2 cellular contexts compared by ENCODE assay signal in the genomic region with DNA sequence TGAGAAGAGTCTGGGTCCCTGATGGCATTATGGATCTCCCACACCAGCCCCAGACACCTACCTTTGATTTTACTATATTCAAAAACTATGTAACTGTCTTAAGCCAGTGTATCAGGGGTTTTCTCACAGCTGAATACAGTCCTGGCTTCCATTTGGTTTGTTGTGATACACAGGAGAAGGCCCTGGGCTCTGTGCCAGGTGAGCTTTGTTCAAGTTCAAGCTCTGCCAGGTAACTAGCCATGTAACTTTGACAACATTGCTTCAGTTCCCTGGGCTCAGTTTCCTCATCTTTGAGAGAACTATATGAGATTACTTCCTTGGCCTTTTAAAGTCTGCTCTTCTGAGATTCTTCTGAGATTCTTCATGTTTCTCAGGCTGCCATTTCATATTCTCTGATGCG.
TF ChIP-seq lines count a peak whose summit lies in the region.

No MANE protein-coding gene starts in this region.

TF ChIP-seq in liver, 16 proteins besides CTCF, POLR2A, EP300 and RAD21:
- peak; percentile 55 to 65 for TF ChIP-seq HNF4A (conservative IDR thresholded peaks at IDR 0.05)
- no peak for TF ChIP-seq ATF3 (IDR thresholded peaks at IDR 0.05)

TF ChIP-seq in HepG2, 621 proteins besides CTCF, POLR2A, EP300 and RAD21:
- TF ChIP-seq ZNF558 (CRISPR knock-in tag; IDR thresholded peaks at IDR 0.05; ENCODE audit: borderline replicate concordance) = no peak
- TF ChIP-seq, protein P1, sequence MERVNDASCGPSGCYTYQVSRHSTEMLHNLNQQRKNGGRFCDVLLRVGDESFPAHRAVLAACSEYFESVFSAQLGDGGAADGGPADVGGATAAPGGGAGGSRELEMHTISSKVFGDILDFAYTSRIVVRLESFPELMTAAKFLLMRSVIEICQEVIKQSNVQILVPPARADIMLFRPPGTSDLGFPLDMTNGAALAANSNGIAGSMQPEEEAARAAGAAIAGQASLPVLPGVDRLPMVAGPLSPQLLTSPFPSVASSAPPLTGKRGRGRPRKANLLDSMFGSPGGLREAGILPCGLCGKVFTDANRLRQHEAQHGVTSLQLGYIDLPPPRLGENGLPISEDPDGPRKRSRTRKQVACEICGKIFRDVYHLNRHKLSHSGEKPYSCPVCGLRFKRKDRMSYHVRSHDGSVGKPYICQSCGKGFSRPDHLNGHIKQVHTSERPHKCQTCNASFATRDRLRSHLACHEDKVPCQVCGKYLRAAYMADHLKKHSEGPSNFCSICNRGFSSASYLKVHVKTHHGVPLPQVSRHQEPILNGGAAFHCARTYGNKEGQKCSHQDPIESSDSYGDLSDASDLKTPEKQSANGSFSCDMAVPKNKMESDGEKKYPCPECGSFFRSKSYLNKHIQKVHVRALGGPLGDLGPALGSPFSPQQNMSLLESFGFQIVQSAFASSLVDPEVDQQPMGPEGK (CRISPR knock-in tag; IDR thresholded peaks at IDR 0.05) = no peak
- no peak for TF ChIP-seq ZNF280D (CRISPR knock-in tag; IDR thresholded peaks at IDR 0.05)
- TF ChIP-seq, protein P2, sequence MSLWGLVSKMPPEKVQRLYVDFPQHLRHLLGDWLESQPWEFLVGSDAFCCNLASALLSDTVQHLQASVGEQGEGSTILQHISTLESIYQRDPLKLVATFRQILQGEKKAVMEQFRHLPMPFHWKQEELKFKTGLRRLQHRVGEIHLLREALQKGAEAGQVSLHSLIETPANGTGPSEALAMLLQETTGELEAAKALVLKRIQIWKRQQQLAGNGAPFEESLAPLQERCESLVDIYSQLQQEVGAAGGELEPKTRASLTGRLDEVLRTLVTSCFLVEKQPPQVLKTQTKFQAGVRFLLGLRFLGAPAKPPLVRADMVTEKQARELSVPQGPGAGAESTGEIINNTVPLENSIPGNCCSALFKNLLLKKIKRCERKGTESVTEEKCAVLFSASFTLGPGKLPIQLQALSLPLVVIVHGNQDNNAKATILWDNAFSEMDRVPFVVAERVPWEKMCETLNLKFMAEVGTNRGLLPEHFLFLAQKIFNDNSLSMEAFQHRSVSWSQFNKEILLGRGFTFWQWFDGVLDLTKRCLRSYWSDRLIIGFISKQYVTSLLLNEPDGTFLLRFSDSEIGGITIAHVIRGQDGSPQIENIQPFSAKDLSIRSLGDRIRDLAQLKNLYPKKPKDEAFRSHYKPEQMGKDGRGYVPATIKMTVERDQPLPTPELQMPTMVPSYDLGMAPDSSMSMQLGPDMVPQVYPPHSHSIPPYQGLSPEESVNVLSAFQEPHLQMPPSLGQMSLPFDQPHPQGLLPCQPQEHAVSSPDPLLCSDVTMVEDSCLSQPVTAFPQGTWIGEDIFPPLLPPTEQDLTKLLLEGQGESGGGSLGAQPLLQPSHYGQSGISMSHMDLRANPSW (CRISPR knock-in tag; IDR thresholded peaks at IDR 0.05; ENCODE audit: borderline replicate concordance) = no peak
- no peak for TF ChIP-seq FOXA1 (IDR thresholded peaks at IDR 0.05)
- no peak for TF ChIP-seq FOXA1 (CRISPR knock-in tag; IDR thresholded peaks at IDR 0.05)
- TF ChIP-seq ZNF501 (CRISPR knock-in tag; IDR thresholded peaks at IDR 0.05) = no peak
- TF ChIP-seq, protein P3, sequence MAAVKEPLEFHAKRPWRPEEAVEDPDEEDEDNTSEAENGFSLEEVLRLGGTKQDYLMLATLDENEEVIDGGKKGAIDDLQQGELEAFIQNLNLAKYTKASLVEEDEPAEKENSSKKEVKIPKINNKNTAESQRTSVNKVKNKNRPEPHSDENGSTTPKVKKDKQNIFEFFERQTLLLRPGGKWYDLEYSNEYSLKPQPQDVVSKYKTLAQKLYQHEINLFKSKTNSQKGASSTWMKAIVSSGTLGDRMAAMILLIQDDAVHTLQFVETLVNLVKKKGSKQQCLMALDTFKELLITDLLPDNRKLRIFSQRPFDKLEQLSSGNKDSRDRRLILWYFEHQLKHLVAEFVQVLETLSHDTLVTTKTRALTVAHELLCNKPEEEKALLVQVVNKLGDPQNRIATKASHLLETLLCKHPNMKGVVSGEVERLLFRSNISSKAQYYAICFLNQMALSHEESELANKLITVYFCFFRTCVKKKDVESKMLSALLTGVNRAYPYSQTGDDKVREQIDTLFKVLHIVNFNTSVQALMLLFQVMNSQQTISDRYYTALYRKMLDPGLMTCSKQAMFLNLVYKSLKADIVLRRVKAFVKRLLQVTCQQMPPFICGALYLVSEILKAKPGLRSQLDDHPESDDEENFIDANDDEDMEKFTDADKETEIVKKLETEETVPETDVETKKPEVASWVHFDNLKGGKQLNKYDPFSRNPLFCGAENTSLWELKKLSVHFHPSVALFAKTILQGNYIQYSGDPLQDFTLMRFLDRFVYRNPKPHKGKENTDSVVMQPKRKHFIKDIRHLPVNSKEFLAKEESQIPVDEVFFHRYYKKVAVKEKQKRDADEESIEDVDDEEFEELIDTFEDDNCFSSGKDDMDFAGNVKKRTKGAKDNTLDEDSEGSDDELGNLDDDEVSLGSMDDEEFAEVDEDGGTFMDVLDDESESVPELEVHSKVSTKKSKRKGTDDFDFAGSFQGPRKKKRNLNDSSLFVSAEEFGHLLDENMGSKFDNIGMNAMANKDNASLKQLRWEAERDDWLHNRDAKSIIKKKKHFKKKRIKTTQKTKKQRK (IDR thresholded peaks at IDR 0.05; ENCODE audit: low read length) = no peak
- TF ChIP-seq ELF3 (CRISPR knock-in tag; IDR thresholded peaks at IDR 0.05) = no peak
- TF ChIP-seq ZNF703 (CRISPR knock-in tag; IDR thresholded peaks at IDR 0.05; ENCODE audit: borderline replicate concordance) = no peak
- TF ChIP-seq KLF12 (CRISPR knock-in tag; IDR thresholded peaks at IDR 0.05; ENCODE audit: borderline replicate concordance) = no peak
- TF ChIP-seq SKI (IDR thresholded peaks at IDR 0.05; ENCODE audit: partially characterized antibody) = no peak
TF ChIP-seq in HepG2: peak in this region for 0.
